ENCODE assay signal across 9 cellular contexts in genomic region chr9:37903831-37904646, GRCh38. TPM values are rescaled to one million over a fixed set of nuclear protein-coding genes. Genes with fewer than 3 reads are reported as not detected.
DNase-seq lines count a peak whose midpoint lies in the region; ATAC-seq, FAIRE-seq and TF ChIP-seq lines count a peak whose summit lies in the region.
"Had no signal": no experiment of that assay in that cellular context is flagged by ENCODE, and none has a peak within 500 bp of the region (broad histone marks: within the 10 kb centered on the region; RNA-seq: fewer than 3 reads in every experiment).

Gene SLC25A51, minus strand, starts transcription at chr9:37904127. Its CDS starts 15,577 bp downstream, at chr9:37888550.

- peaks cover 4% of the 10 kb centered on the region for H3K36me3 ChIP-seq in bronchial epithelial cell (ENCODE audit: control insufficient read depth, insufficient read depth, low read length)

- DNase-seq in AG09309 (ENCODE audit: low read depth) (peak; percentile 62), NCI-H2227 (lab: John Stamatoyannopoulos, UW; ENCODE audit: unreplicated experiment) (peak; percentile 93), bronchial epithelial cell (ENCODE audit: low read depth) (peak; percentile 79), immature natural killer cell (peak; percentile 94 to 95 (median 95))
- peak; percentile 92 for DNase-seq in stimulated activated CD4-positive, alpha-beta T cell treated with anti-CD3 and anti-CD28 coated beads, Interleukin-12 subunit alpha, Interleukin-12 subunit beta, amount 100 ng/mL, for 24 hours (ENCODE audit: low read depth in 2 of 2)

- H3K27me3 Mint-ChIP-seq in immature natural killer cell (ENCODE audit: low read depth in 3 of 3), result peaks cover 5 to 9% (median 8%) of the 10 kb centered on the region in 3 donors

- H3K36me3 Mint-ChIP-seq in immature natural killer cell, result peaks cover 0 to under 1% (median 0%) of the 10 kb centered on the region in 3 donors

- no peak for FAIRE-seq in bronchial epithelial cell (lab: Jason Lieb, UNC)
- FAIRE-seq: endometrium had no signal

- peaks cover 23 to 29% of the 10 kb centered on the region in 2 donors for H3K4me1 Mint-ChIP-seq in immature natural killer cell

- H3K27ac Mint-ChIP-seq in immature natural killer cell, result peak within 1 kb of the TSS; percentile 86 to 94 (median 92)

- ATAC-seq in GM18907 (IDR thresholded peaks at IDR 0.05; ENCODE audit: unreplicated experiment), result peak; percentile 88
- peak; percentile 72 for ATAC-seq in HG03159 (IDR thresholded peaks at IDR 0.05; ENCODE audit: unreplicated experiment)

- peak within 1 kb of the TSS; percentile 88 to 95 (median 90) for H3K4me3 Mint-ChIP-seq in immature natural killer cell

- TF ChIP-seq CTCF in AG09309 (IDR thresholded peaks at IDR 0.05; ENCODE audit: control insufficient read depth, insufficient read depth, low read depth, low read length, missing control alignments) (peak; percentile 98), WI38 (IDR thresholded peaks at IDR 0.05; ENCODE audit: low read depth, low read length) (peak; percentile 84), bronchial epithelial cell (IDR thresholded peaks at IDR 0.05; ENCODE audit: insufficient read depth, low read length, severe bottlenecking) (peak; percentile 99)

- H3K4me3 ChIP-seq in AG09309 (ENCODE audit: control insufficient read depth, low read depth, low read length), result peak within 1 kb of the TSS; percentile 59
- H3K4me3 ChIP-seq in WI38 (ENCODE audit: low read depth, low read length), result peak within 1 kb of the TSS; percentile 88
- peak within 1 kb of the TSS; percentile 82 for H3K4me3 ChIP-seq in bronchial epithelial cell (ENCODE audit: low read depth, low read length)

- no peaks in the 10 kb centered on the region for H3K27me3 ChIP-seq in bronchial epithelial cell (ENCODE audit: control insufficient read depth, insufficient read depth, low read length)

- H3K9me3 Mint-ChIP-seq in immature natural killer cell, result no peaks in the 10 kb centered on the region

RNA-seq across cellular contexts. Expression of gene SLC25A51, which starts in this region (rescaled TPM):
- 63.7 and 99.2 TPM in 2 replicates for total RNA-seq in bronchial epithelial cell
- polyA plus RNA-seq in immature natural killer cell, result 10 to 100 TPM in 2 of 3 donors, 1 to 10 TPM in 1; 3.6 to 12.5 (median 10.7) TPM

Comparison
In these comparisons a context has a peak if more than half of its experiments do, and no peak if none do; other contexts are left out.
1. Peak in every context shown above with its lines: DNase-seq, ATAC-seq and H3K4me3 ChIP-seq.